Comparison of ENCODE assay signal across 8 cellular contexts in genomic region chr1:109214695-109215623, GRCh38. TPM values are rescaled to one million over a fixed set of nuclear protein-coding genes. Genes with fewer than 3 reads are reported as not detected.
DNase-seq lines count a peak whose midpoint lies in the region; ATAC-seq and TF ChIP-seq lines count a peak whose summit lies in the region.

No MANE protein-coding gene starts in this region.

- H3K79me2 ChIP-seq in DND-41 (ENCODE audit: insufficient read depth, low read length): peaks cover 57% of the 10 kb centered on the region

- peak; percentile 67 for ATAC-seq in DND-41 (ENCODE audit: insufficient read depth, low read depth)
- no peak for ATAC-seq in HG02938 (IDR thresholded peaks at IDR 0.05; ENCODE audit: unreplicated experiment)

- H3K36me3 ChIP-seq in DND-41 (ENCODE audit: insufficient read depth, low read length) (peaks cover 24% of the 10 kb centered on the region), Peyer's patch (no peaks in the 10 kb centered on the region), left ventricle myocardium inferior (peaks cover 6% of the 10 kb centered on the region), rectal smooth muscle tissue (ENCODE audit: control insufficient read depth, insufficient read depth, low read length) (no peaks in the 10 kb centered on the region)

- intact Hi-C loops in left ventricle myocardium inferior (cut with micrococcal nuclease): no loop called here

- H3K9me3 ChIP-seq in DND-41 (ENCODE audit: insufficient read depth, low read length, severe bottlenecking): no peaks in the 10 kb centered on the region
- no peaks in the 10 kb centered on the region for H3K9me3 ChIP-seq in Peyer's patch
- H3K9me3 ChIP-seq in left ventricle myocardium inferior (replicated peaks): no peaks in the 10 kb centered on the region

- H3K4me2 ChIP-seq in DND-41 (ENCODE audit: insufficient read depth, low read length): peak overlapping the region; percentile 90

- H3K27ac ChIP-seq in DND-41 (ENCODE audit: low read length) (peak overlapping the region; percentile 85), Peyer's patch (peak overlapping the region; percentile 79 to 91 (median 90)), left ventricle myocardium inferior (replicated peaks) (peak overlapping the region; percentile 93), rectal smooth muscle tissue (ENCODE audit: low read depth, low read length) (peak overlapping the region; percentile 82)

- H4K20me1 ChIP-seq in DND-41 (ENCODE audit: insufficient read depth, low read length): peaks cover 29% of the 10 kb centered on the region

- H3K27me3 Mint-ChIP-seq in IgD-negative memory B cell: no peaks in the 10 kb centered on the region

- H3K9ac ChIP-seq in DND-41 (ENCODE audit: low read depth, low read length): peak overlapping the region; percentile 63
- peak overlapping the region; percentile 70 for H3K9ac ChIP-seq in rectal smooth muscle tissue (ENCODE audit: low read length)

- H3K4me1 ChIP-seq in DND-41 (ENCODE audit: insufficient read depth, low read length): peaks cover 32% of the 10 kb centered on the region
- peaks cover 0 to 31% (median 4%) of the 10 kb centered on the region in 4 donors for H3K4me1 ChIP-seq in Peyer's patch
- peaks cover 53% of the 10 kb centered on the region for H3K4me1 ChIP-seq in left ventricle myocardium inferior
- H3K4me1 ChIP-seq in rectal smooth muscle tissue (ENCODE audit: control insufficient read depth, insufficient read depth, low read length): peaks cover 11% of the 10 kb centered on the region

- H2AFZ ChIP-seq in DND-41 (ENCODE audit: low read depth, low read length): peak overlapping the region; percentile 95

- H3K36me3 Mint-ChIP-seq in IgD-negative memory B cell: peaks cover 5% of the 10 kb centered on the region

- H3K27ac Mint-ChIP-seq in IgD-negative memory B cell: peak overlapping the region; percentile 95 to 98 (median 96)

- peaks cover 25 to 31% (median 30%) of the 10 kb centered on the region in 3 donors for H3K4me1 Mint-ChIP-seq in IgD-negative memory B cell

- TF ChIP-seq CTCF in DND-41 (IDR thresholded peaks at IDR 0.05; ENCODE audit: borderline replicate concordance, extremely low read depth, low read length, poor library complexity, severe bottlenecking) (no peak), Peyer's patch (IDR thresholded peaks at IDR 0.05) (no peak), left ventricle myocardium inferior (IDR thresholded peaks at IDR 0.05; ENCODE audit: borderline replicate concordance) (no peak)

- H3K4me3 Mint-ChIP-seq in IgD-negative memory B cell: peak overlapping the region; percentile 95 to 99 (median 98)

- H3K27me3 ChIP-seq in DND-41 (ENCODE audit: insufficient read depth, low read length, poor library complexity) (no peaks in the 10 kb centered on the region), Peyer's patch (no peaks in the 10 kb centered on the region), left ventricle myocardium inferior (ENCODE audit: low read depth) (no peaks in the 10 kb centered on the region), rectal smooth muscle tissue (ENCODE audit: control insufficient read depth, insufficient read depth, low read length) (no peaks in the 10 kb centered on the region)

- H3K4me3 ChIP-seq in DND-41 (ENCODE audit: low read depth in 1 of 2, low read length in 2 of 2) (peak overlapping the region; percentile 57 to 80; a peak in 3 of 4 replicates), Peyer's patch (peak overlapping the region; percentile 59 to 81 (median 75)), left ventricle myocardium inferior (peak overlapping the region; percentile 94), rectal smooth muscle tissue (ENCODE audit: low read length) (peak overlapping the region; percentile 88)

- DNase-seq in DND-41 (peak; percentile 76), Peyer's patch (peak in 2 of 3 donors; percentile 35 to 66), left ventricle myocardium inferior (no peak), mucosa of gallbladder (ENCODE audit: low spot score) (no peak)
- DNase-seq in activated naive CD8-positive, alpha-beta T cell treated with anti-CD3 and anti-CD28 coated beads, Interleukin-2, amount 50 U/mL, for 16 hours (ENCODE audit: low read depth, low spot score): peak; percentile 14

- H3K9me3 Mint-ChIP-seq in IgD-negative memory B cell: no peaks in the 10 kb centered on the region

- no peak for TF ChIP-seq POLR2A in Peyer's patch (IDR thresholded peaks at IDR 0.05)

RNA-seq across cellular contexts. Expression of gene SARS1, which starts 1.2 kb away (rescaled TPM):
- 127 TPM for polyA plus RNA-seq in IgD-negative memory B cell
- total RNA-seq in Peyer's patch (100 to 1,000 TPM in 2 of 4 donors, 10 to 100 TPM in 2; 83.2 to 158 (median 102) TPM), left ventricle myocardium inferior (92.0 TPM), mucosa of gallbladder (113 TPM)

RNA-seq across cellular contexts. Expression of gene CELSR2, which starts 34.4 kb away (rescaled TPM):
- 0.15 TPM for polyA plus RNA-seq in IgD-negative memory B cell
- total RNA-seq in Peyer's patch (1 to 10 TPM; 2.6 to 6.4 (median 4.6) TPM), left ventricle myocardium inferior (4.2 TPM), mucosa of gallbladder (20.9 TPM)

Comparison
In these comparisons a context has a peak if more than half of its experiments do, and no peak if none do; other contexts are left out.
1. DNase-seq: peak in DND-41 (single experiment), Peyer's patch (2 of 3) and activated naive CD8-positive, alpha-beta T cell treated with anti-CD3 and anti-CD28 coated beads, Interleukin-2, amount 50 U/mL, for 16 hours (single experiment); none in left ventricle myocardium inferior (single experiment) and mucosa of gallbladder (single experiment).
2. Peak in every context shown above with its lines, with median percentiles within 50 percentile points of each other: H3K27ac ChIP-seq and H3K4me3 ChIP-seq.